Comparison of ENCODE assay signal across 24 cellular contexts in the genomic region with DNA sequence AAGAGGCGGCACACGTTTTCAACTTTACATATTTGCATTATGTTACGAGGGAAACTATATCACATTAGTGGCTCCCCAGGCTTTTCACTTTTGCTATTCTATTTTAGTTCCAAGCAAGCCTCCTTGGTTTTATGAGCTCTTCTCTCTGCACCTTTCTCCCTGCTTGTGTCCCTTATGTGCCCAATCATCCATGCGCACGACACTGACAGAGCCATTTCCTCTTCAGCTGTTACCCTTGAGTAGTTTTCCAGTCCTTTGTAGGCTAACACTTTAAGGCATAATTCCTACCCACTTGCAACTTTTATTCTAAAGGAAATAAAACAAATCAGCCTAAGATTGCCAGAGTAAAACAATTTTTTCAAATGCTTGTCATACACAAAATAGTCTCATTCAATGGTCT.
DNase-seq lines count a peak whose midpoint lies in the region; ATAC-seq, FAIRE-seq and TF ChIP-seq lines count a peak whose summit lies in the region.
"Had no signal": no experiment of that assay in that cellular context is flagged by ENCODE, and none has a peak within 500 bp of the region (broad histone marks: within the 10 kb centered on the region; RNA-seq: fewer than 3 reads in every experiment).

No MANE protein-coding gene starts in this region.

- CTCF ChIA-PET in activated B cell treated with CpG ODN at 0.5 μM for 24 hours (lab: Charles Lee) = no interaction called here
- CTCF ChIA-PET in mammary epithelial cell (lab: Charles Lee; ENCODE audit: low non-redundant PET) = no interaction called here
- CTCF ChIA-PET in CD4-positive, alpha-beta memory T cell (lab: Charles Lee; ENCODE audit: partially characterized antibody) = no interaction called here

- H3K27me3 ChIP-seq in mammary epithelial cell (ENCODE audit: insufficient read depth, low read length) = no peaks in the 10 kb centered on the region
- H3K27me3 ChIP-seq in CD4-positive, alpha-beta memory T cell (ENCODE audit: insufficient read depth, low read length) = no peaks in the 10 kb centered on the region
- H3K27me3 ChIP-seq: esophagus muscularis mucosa, SJSA1 had no signal

- no peaks in the 10 kb centered on the region for H3K9me3 ChIP-seq in mammary epithelial cell (replicated peaks; ENCODE audit: insufficient read depth, low read length)
- no peaks in the 10 kb centered on the region for H3K9me3 ChIP-seq in CD4-positive, alpha-beta memory T cell (ENCODE audit: control insufficient read depth in 1 of 2, low read length in 2 of 2)
- H3K9me3 ChIP-seq: esophagus muscularis mucosa, lower lobe of right lung, SJSA1 had no signal

- no peak overlapping the region for H3K4me3 ChIP-seq in mammary epithelial cell (replicated peaks in 1 of 3; ENCODE audit: insufficient read depth in 1 of 3, low read depth in 2 of 3, low read length in 3 of 3)
- no peak overlapping the region for H3K4me3 ChIP-seq in CD4-positive, alpha-beta memory T cell (ENCODE audit: low read length in 2 of 2)
- H3K4me3 ChIP-seq: esophagus muscularis mucosa, lower lobe of right lung, SJSA1 had no signal

- peaks cover 29% of the 10 kb centered on the region for H3K4me1 Mint-ChIP-seq in activated B cell treated with CpG ODN at 0.5 μM for 24 hours
- peaks cover 67% of the 10 kb centered on the region for H3K4me1 Mint-ChIP-seq in nephron progenitor cell
- H3K4me1 Mint-ChIP-seq in CD4-positive, alpha-beta memory T cell = no peaks in the 10 kb centered on the region
- H3K4me1 Mint-ChIP-seq: activated naive CD8-positive, alpha-beta T cell treated with anti-CD3 and anti-CD28 coated beads for 36 hours had no signal

- dilution Hi-C loops in mammary epithelial cell (cut with HindIII; ENCODE audit: low sequenced_read_pairs) = no loop called here

- H3K9ac ChIP-seq in mammary epithelial cell (ENCODE audit: insufficient read depth, low read length) = no peak overlapping the region

- no peak for TF ChIP-seq POLR2A in GM12891 (IDR thresholded peaks at IDR 0.05; ENCODE audit: low read depth, low read length)

- H3K27me3 Mint-ChIP-seq in activated B cell treated with CpG ODN at 0.5 μM for 24 hours (peaks cover 2% of the 10 kb centered on the region), nephron progenitor cell (ENCODE audit: low read depth, poor library complexity) (no peaks in the 10 kb centered on the region)
- peaks cover 0 to 3% of the 10 kb centered on the region in 2 donors for H3K27me3 Mint-ChIP-seq in CD4-positive, alpha-beta memory T cell
- H3K27me3 Mint-ChIP-seq: activated naive CD8-positive, alpha-beta T cell treated with anti-CD3 and anti-CD28 coated beads for 36 hours; effector memory CD8-positive, alpha-beta T cell had no signal

- BruUV-seq in mammary epithelial cell (replicated peaks; lab: Mats Ljungman, UMichigan) = no TSS peak

- H3K36me3 ChIP-seq in mammary epithelial cell (ENCODE audit: insufficient read depth, low read length) = no peaks in the 10 kb centered on the region
- no peaks in the 10 kb centered on the region for H3K36me3 ChIP-seq in CD4-positive, alpha-beta memory T cell (ENCODE audit: insufficient read depth, low read length)
- H3K36me3 ChIP-seq: esophagus muscularis mucosa, lower lobe of right lung, SJSA1 had no signal

- WGBS in mammary epithelial cell (ENCODE audit: low coverage, missing lambda C conversion rate) = 93% methylated on average over 5 of the region's 5 CpGs

- no peaks in the 10 kb centered on the region for H3K36me3 Mint-ChIP-seq in activated B cell treated with CpG ODN at 0.5 μM for 24 hours (ENCODE audit: low read depth)
- peaks cover 65% of the 10 kb centered on the region for H3K36me3 Mint-ChIP-seq in nephron progenitor cell (ENCODE audit: low read depth)
- H3K36me3 Mint-ChIP-seq in CD4-positive, alpha-beta memory T cell = no peaks in the 10 kb centered on the region
- H3K36me3 Mint-ChIP-seq: activated naive CD8-positive, alpha-beta T cell treated with anti-CD3 and anti-CD28 coated beads for 36 hours had no signal

- no peaks in the 10 kb centered on the region for H4K20me1 ChIP-seq in mammary epithelial cell (ENCODE audit: insufficient read depth, low read length)

- no peak for FAIRE-seq in GM12891 (lab: Jason Lieb, UNC)
- FAIRE-seq: frontal cortex, small intestine had no signal

- no peaks in the 10 kb centered on the region for H3K79me2 ChIP-seq in mammary epithelial cell (ENCODE audit: insufficient read depth, low read length)

- intact Hi-C loops in activated B cell treated with CpG ODN at 0.5 μM for 24 hours (cut with micrococcal nuclease) (no loop called here), mammary epithelial cell (cut with micrococcal nuclease) (no loop called here)
- intact Hi-C loops in CD4-positive, alpha-beta memory T cell (cut with micrococcal nuclease) = no loop called here

- TF ChIP-seq CTCF in activated B cell treated with CpG ODN at 0.5 μM for 24 hours (IDR thresholded peaks at IDR 0.05) = no peak
- TF ChIP-seq CTCF in nephron progenitor cell (IDR thresholded peaks at IDR 0.05) = no peak
- TF ChIP-seq CTCF in mammary epithelial cell (conservative IDR thresholded peaks at IDR 0.05 in 1 of 2, IDR thresholded peaks at IDR 0.05 in 1 of 2; ENCODE audit: extremely low read depth in 1 of 2, insufficient read depth in 1 of 2, low read depth in 1 of 2, low read length in 2 of 2) = no peak

- H3K27ac Mint-ChIP-seq in activated B cell treated with CpG ODN at 0.5 μM for 24 hours (no peak overlapping the region), nephron progenitor cell (peak overlapping the region; percentile 70)
- no peak overlapping the region for H3K27ac Mint-ChIP-seq in CD4-positive, alpha-beta memory T cell
- H3K27ac Mint-ChIP-seq: activated naive CD8-positive, alpha-beta T cell treated with anti-CD3 and anti-CD28 coated beads for 36 hours; effector memory CD8-positive, alpha-beta T cell had no signal

- in situ Hi-C loops in mammary epithelial cell (cut with MboI; ENCODE audit: low sequenced_read_pairs in 2 of 2) = no loop called here

- H3K4me1 ChIP-seq in mammary epithelial cell (ENCODE audit: insufficient read depth, low read length) = no peaks in the 10 kb centered on the region
- no peaks in the 10 kb centered on the region for H3K4me1 ChIP-seq in CD4-positive, alpha-beta memory T cell (ENCODE audit: insufficient read depth, low read length)
- H3K4me1 ChIP-seq: lower lobe of right lung, SJSA1 had no signal

- no peak for ATAC-seq in activated B cell treated with CpG ODN at 0.5 μM for 24 hours (ENCODE audit: low read depth)
- ATAC-seq: effector memory CD8-positive, alpha-beta T cell; lower lobe of right lung; stimulated activated naive CD8-positive, alpha-beta T cell treated with anti-CD3 and anti-CD28 coated beads, Interleukin-15, Interleukin-2, amounts not matched to agents 100 U/mL and 50 U/mL, for 24 hours had no signal

- H3K27ac ChIP-seq in mammary epithelial cell (ENCODE audit: insufficient read depth, low read depth, low read length) = no peak overlapping the region
- no peak overlapping the region for H3K27ac ChIP-seq in CD4-positive, alpha-beta memory T cell (ENCODE audit: low read depth, low read length)
- H3K27ac ChIP-seq: esophagus muscularis mucosa, lower lobe of right lung, SJSA1 had no signal

- DNase-seq in NCI-H1417 (lab: John Stamatoyannopoulos, UW) (peak in 2 of 3 experiments; percentile 28 to 47), NCI-H1417 treated with DMSO at 0.1 percent for 48 hours (lab: John Stamatoyannopoulos, UW) (no peak), GM12891 (ENCODE audit: insufficient read length, low spot score) (no peak), activated B cell treated with CpG ODN at 0.5 μM for 24 hours (no peak), nephron progenitor cell (peak; percentile 7), mammary epithelial cell (no peak)
- no peak for DNase-seq in activated CD4-positive, alpha-beta T cell treated with anti-CD3 and anti-CD28 coated beads for 4 hours
- DNase-seq in CD4-positive, alpha-beta memory T cell = no peak
- DNase-seq: 8988T; activated CD4-positive, alpha-beta T cell treated with anti-CD3 and anti-CD28 coated beads, Interleukin-2, amount 50 U/mL, for 4 hours; activated CD8-positive, alpha-beta memory T cell treated with anti-CD3 and anti-CD28 coated beads, Interleukin-2, amount 50 U/mL, for 4 hours; activated naive CD8-positive, alpha-beta T cell treated with anti-CD3 and anti-CD28 coated beads for 36 hours; AML-193; COR-L47; effector memory CD8-positive, alpha-beta T cell; lower lobe of right lung; NCI-H82; small intestine; stimulated activated CD4-positive, alpha-beta T cell treated with anti-CD3 and anti-CD28 coated beads, Interleukin-2, amount 100 ng/mL, for 48 hours; stimulated activated naive CD8-positive, alpha-beta T cell treated with anti-CD3 and anti-CD28 coated beads, Interleukin-15, Interleukin-2, amounts not matched to agents 100 U/mL and 50 U/mL, for 24 hours; T-helper 2 cell had no signal

- H3K4me3 Mint-ChIP-seq in activated B cell treated with CpG ODN at 0.5 μM for 24 hours (peak overlapping the region; percentile 9), nephron progenitor cell (peak overlapping the region; percentile 1)
- no peak overlapping the region for H3K4me3 Mint-ChIP-seq in CD4-positive, alpha-beta memory T cell
- H3K4me3 Mint-ChIP-seq: activated naive CD8-positive, alpha-beta T cell treated with anti-CD3 and anti-CD28 coated beads for 36 hours; effector memory CD8-positive, alpha-beta T cell had no signal

- no peak overlapping the region for H2AFZ ChIP-seq in mammary epithelial cell (ENCODE audit: low read depth, low read length)

- no peaks in the 10 kb centered on the region for H3K9me3 Mint-ChIP-seq in activated B cell treated with CpG ODN at 0.5 μM for 24 hours
- H3K9me3 Mint-ChIP-seq in nephron progenitor cell = peaks cover 21% of the 10 kb centered on the region
- H3K9me3 Mint-ChIP-seq in CD4-positive, alpha-beta memory T cell = peaks cover 0 to 3% (median 0%) of the 10 kb centered on the region in 8 donors
- H3K9me3 Mint-ChIP-seq: activated naive CD8-positive, alpha-beta T cell treated with anti-CD3 and anti-CD28 coated beads for 36 hours had no signal

- H3K4me2 ChIP-seq in mammary epithelial cell (ENCODE audit: insufficient read depth, low read depth, low read length) = no peak overlapping the region

- POLR2A ChIA-PET in activated B cell treated with CpG ODN at 0.5 μM for 24 hours (lab: Charles Lee) = interaction anchor here (1.0 kb wide), 1 partner anchor 155 kb away, joined by 5 read pairs; no protein-coding TSS in a partner anchor
- POLR2A ChIA-PET in CD4-positive, alpha-beta memory T cell (lab: Charles Lee; ENCODE audit: partially characterized antibody) = no interaction called here

TF ChIP-seq in GM12891, 5 proteins besides CTCF, POLR2A, EP300 and RAD21:
- TF ChIP-seq SPI1 (IDR thresholded peaks at IDR 0.05; ENCODE audit: low read depth, low read length) = peak; percentile 57
- TF ChIP-seq POU2F2 (IDR thresholded peaks at IDR 0.05; ENCODE audit: low read depth, low read length) = no peak
- TF ChIP-seq TAF1 (IDR thresholded peaks at IDR 0.05; ENCODE audit: low read depth, low read length) = no peak

Comparison
In these comparisons a context has a peak if more than half of its experiments do, and no peak if none do; other contexts are left out.
1. DNase-seq: peak in NCI-H1417 (2 of 3) and nephron progenitor cell (single experiment); none in NCI-H1417 treated with DMSO at 0.1 percent for 48 hours (single experiment), GM12891 (single experiment), activated B cell treated with CpG ODN at 0.5 μM for 24 hours (single experiment), activated CD4-positive, alpha-beta T cell treated with anti-CD3 and anti-CD28 coated beads for 4 hours (0 of 2), mammary epithelial cell (single experiment) and CD4-positive, alpha-beta memory T cell (0 of 5).
2. H3K4me3 Mint-ChIP-seq: peak in activated B cell treated with CpG ODN at 0.5 μM for 24 hours (single experiment) and nephron progenitor cell (single experiment); none in CD4-positive, alpha-beta memory T cell (0 of 8).